ENCODE assay signal across 21 cellular contexts in the genomic region with DNA sequence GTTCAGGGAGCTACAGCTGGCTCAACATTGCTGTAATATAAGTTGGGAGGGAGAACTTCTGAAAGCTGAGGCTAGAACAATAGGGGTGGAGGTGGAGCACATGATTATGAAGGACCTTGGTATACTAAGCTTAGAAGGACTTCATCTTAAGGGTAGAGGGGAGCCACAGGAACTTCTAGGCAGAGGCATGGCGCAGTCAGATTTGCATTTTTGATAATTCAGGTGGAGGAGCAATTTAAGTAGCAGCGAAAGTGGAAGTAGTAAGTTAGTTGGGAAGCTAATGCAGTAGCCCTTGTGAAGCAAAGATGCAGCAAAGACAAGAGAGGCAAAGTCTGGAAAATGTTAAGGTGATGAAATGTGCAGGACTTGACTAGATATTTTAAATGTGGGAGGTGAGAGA.
DNase-seq lines count a peak whose midpoint lies in the region; ATAC-seq, FAIRE-seq and TF ChIP-seq lines count a peak whose summit lies in the region.
"Had no signal": no experiment of that assay in that cellular context is flagged by ENCODE, and none has a peak within 500 bp of the region (broad histone marks: within the 10 kb centered on the region; RNA-seq: fewer than 3 reads in every experiment).

No MANE protein-coding gene starts in this region.

- no peak for TF ChIP-seq POLR2A in GM12878 (IDR thresholded peaks at IDR 0.05; ENCODE audit: low read depth, low read length)

- TF ChIP-seq CTCF in GM10266 (IDR thresholded peaks at IDR 0.05; ENCODE audit: control insufficient read depth, insufficient read depth, low read depth, missing control alignments): no peak
- TF ChIP-seq CTCF in GM12878 (IDR thresholded peaks at IDR 0.05 in 2 of 3, conservative IDR thresholded peaks at IDR 0.05 in 1 of 3; ENCODE audit: control insufficient read depth in 2 of 3, extremely low read depth in 1 of 3, insufficient read depth in 1 of 3, low read depth in 3 of 3, low read length in 3 of 3): no peak

- POLR2A ChIA-PET in GM12878 (lab: Charles Lee): no interaction called here

- WGBS in GM12878 (ENCODE audit: insufficient coverage, insufficient replicate concordance, low lambda C conversion rate, missing lambda C conversion rate): 58% methylated on average over 2 of the region's 2 CpGs

- peak overlapping the region; percentile 41 for H3K4me2 ChIP-seq in GM12878 (ENCODE audit: control insufficient read depth, insufficient read depth)
- H3K4me2 ChIP-seq: BLaER1, PC-9 had no signal

- H3K36me3 ChIP-seq in GM12878 (ENCODE audit: control insufficient read depth in 2 of 2, insufficient read depth in 2 of 2, low read length in 1 of 2) (no peaks in the 10 kb centered on the region), mucosa of rectum (ENCODE audit: control insufficient read depth in 2 of 2, insufficient read depth in 2 of 2, low read length in 2 of 2) (no peaks in the 10 kb centered on the region)
- H3K36me3 ChIP-seq: BLaER1 had no signal

- RAD21 ChIA-PET in GM12878 (lab: Charles Lee; ENCODE audit: unreplicated experiment): interaction anchor here (0.6 kb wide), 1 partner anchor 31 kb away, joined by 3 read pairs; no protein-coding TSS in a partner anchor

- H3K27ac Mint-ChIP-seq in effector memory CD8-positive, alpha-beta T cell: no peak overlapping the region
- H3K27ac Mint-ChIP-seq in natural killer cell treated with Interleukin-12 subunit alpha and Interleukin-12 subunit beta and Interleukin-15 and Interleukin-18, amount 100 ng/mL, for 72 hours: no peak overlapping the region
- H3K27ac Mint-ChIP-seq: CD4-positive, CD25-positive, alpha-beta regulatory T cell; IgD-negative memory B cell had no signal

- peak; percentile 19 for DNase-seq in GM10266 (ENCODE audit: extremely low spot score)
- no peak for DNase-seq in GM19239 (ENCODE audit: insufficient read length, low spot score)
- DNase-seq in GM12878 (ENCODE audit: low read depth, low spot score): no peak
- no peak for DNase-seq in effector memory CD8-positive, alpha-beta T cell
- no peak for DNase-seq in natural killer cell treated with Interleukin-12 subunit alpha and Interleukin-12 subunit beta and Interleukin-15 and Interleukin-18, amount 100 ng/mL, for 72 hours (ENCODE audit: low spot score)
- no peak for DNase-seq in activated CD4-positive, CD25-positive, alpha-beta regulatory T cell (lab: John Stamatoyannopoulos, UW)
- no peak for DNase-seq in UCSD-AML1 (lab: John Stamatoyannopoulos, UW; ENCODE audit: unreplicated experiment)
- DNase-seq: CD4-positive, CD25-positive, alpha-beta regulatory T cell; NCI-H1417; NCI-H1694; NCI-H2029 treated with DMSO at 0.1 percent for 48 hours; NCI-H446 treated with DMSO at 0.1 percent for 48 hours; NCI-H526; NK-92 treated with Interleukin-12 subunit alpha and Interleukin-12 subunit beta, amount 100 ng/mL, for 24 hours; PC-9 had no signal

- H2AFZ ChIP-seq in GM12878 (ENCODE audit: control insufficient read depth, low read depth, low read length): peak overlapping the region; percentile 76; the same call in 1 of the 2 replicates
- H2AFZ ChIP-seq: PC-9 had no signal

- H4K20me1 ChIP-seq in GM12878 (ENCODE audit: control insufficient read depth, insufficient read depth): no peaks in the 10 kb centered on the region; the same call in 1 of the 2 replicates

- no peak for TF ChIP-seq EP300 in GM12878 (IDR thresholded peaks at IDR 0.05; ENCODE audit: borderline replicate concordance in 1 of 2, control insufficient read depth in 1 of 2, low read depth in 2 of 2, low read length in 2 of 2)

- H3K27me3 ChIP-seq in GM12878 (replicated peaks in 1 of 2; ENCODE audit: control insufficient read depth in 2 of 2, insufficient read depth in 2 of 2, low read length in 1 of 2) (no peaks in the 10 kb centered on the region), mucosa of rectum (ENCODE audit: control insufficient read depth in 2 of 2, insufficient read depth in 2 of 2, low read length in 2 of 2) (no peaks in the 10 kb centered on the region)
- H3K27me3 ChIP-seq: SJSA1 had no signal

- H3K4me3 ChIP-seq in GM12878 (peak overlapping the region; percentile 7; the same call in 1 of the 2 replicates), mucosa of rectum (ENCODE audit: low read length in 2 of 2) (no peak overlapping the region)
- H3K4me3 ChIP-seq: BLaER1, PC-9, SJSA1 had no signal

- BruUV-seq in GM12878 (replicated peaks; lab: Mats Ljungman, UMichigan): no TSS peak

- H3K9ac ChIP-seq in GM12878 (ENCODE audit: control insufficient read depth, insufficient read depth, low read length): no peak overlapping the region
- H3K9ac ChIP-seq in mucosa of rectum (ENCODE audit: low read depth in 1 of 2, low read length in 2 of 2): no peak overlapping the region
- H3K9ac ChIP-seq: BLaER1 had no signal

- FAIRE-seq in GM19239 (lab: Jason Lieb, UNC): peak; percentile 26
- FAIRE-seq in GM12878 (lab: Jason Lieb, UNC): no peak

- H3K9me3 ChIP-seq in GM12878 (replicated peaks; ENCODE audit: control insufficient read depth, insufficient read depth, low read length) (no peaks in the 10 kb centered on the region), mucosa of rectum (ENCODE audit: control insufficient read depth in 2 of 2, low read length in 2 of 2) (no peaks in the 10 kb centered on the region)
- H3K9me3 ChIP-seq: BLaER1, SJSA1 had no signal

- CTCF ChIA-PET in GM12878 (lab: Yijun Ruan, JAX): no interaction called here

- H3K4me1 Mint-ChIP-seq in effector memory CD8-positive, alpha-beta T cell (ENCODE audit: low read depth in 2 of 2): peaks cover 5 to 9% of the 10 kb centered on the region in 2 donors
- peaks cover 5 to 7% of the 10 kb centered on the region in 2 donors for H3K4me1 Mint-ChIP-seq in natural killer cell treated with Interleukin-12 subunit alpha and Interleukin-12 subunit beta and Interleukin-15 and Interleukin-18, amount 100 ng/mL, for 72 hours (ENCODE audit: low read depth in 2 of 2)

- H3K27ac ChIP-seq in GM12878 (ENCODE audit: control insufficient read depth, insufficient read depth) (no peak overlapping the region), mucosa of rectum (ENCODE audit: low read depth in 2 of 2, low read length in 2 of 2) (peak overlapping the region; percentile 32 to 51)
- H3K27ac ChIP-seq: BLaER1, PC-9, SJSA1 had no signal

- SMC1A ChIA-PET in GM12878 (lab: Charles Lee; ENCODE audit: uncharacterized antibody, unreplicated experiment): no interaction called here

- no peak for ATAC-seq in GM12878
- ATAC-seq in effector memory CD8-positive, alpha-beta T cell (replicated peaks): no peak
- ATAC-seq in natural killer cell treated with Interleukin-12 subunit alpha and Interleukin-12 subunit beta and Interleukin-15 and Interleukin-18, amount 100 ng/mL, for 72 hours: no peak
- ATAC-seq: HCT116, Right ventricle myocardium inferior had no signal

- H3K79me2 ChIP-seq in GM12878 (ENCODE audit: control insufficient read depth, insufficient read depth, low read length): peaks cover 10% of the 10 kb centered on the region

- H3K27me3 Mint-ChIP-seq in effector memory CD8-positive, alpha-beta T cell: no peaks in the 10 kb centered on the region
- no peaks in the 10 kb centered on the region for H3K27me3 Mint-ChIP-seq in natural killer cell treated with Interleukin-12 subunit alpha and Interleukin-12 subunit beta and Interleukin-15 and Interleukin-18, amount 100 ng/mL, for 72 hours
- H3K27me3 Mint-ChIP-seq: IgD-negative memory B cell had no signal

- in situ Hi-C loops in GM12878 (cut with MboI): no loop called here

- no peaks in the 10 kb centered on the region for H3K9me3 Mint-ChIP-seq in effector memory CD8-positive, alpha-beta T cell
- H3K9me3 Mint-ChIP-seq in natural killer cell treated with Interleukin-12 subunit alpha and Interleukin-12 subunit beta and Interleukin-15 and Interleukin-18, amount 100 ng/mL, for 72 hours: no peaks in the 10 kb centered on the region
- H3K9me3 Mint-ChIP-seq: CD4-positive, CD25-positive, alpha-beta regulatory T cell; IgD-negative memory B cell had no signal

- peaks cover 20% of the 10 kb centered on the region for H3K4me1 ChIP-seq in GM12878 (ENCODE audit: control insufficient read depth, insufficient read depth, low read length)
- H3K4me1 ChIP-seq in mucosa of rectum (ENCODE audit: control insufficient read depth in 2 of 2, insufficient read depth in 2 of 2, low read length in 2 of 2): peaks cover 15 to 16% of the 10 kb centered on the region in 2 donors

- H3K4me3 Mint-ChIP-seq in effector memory CD8-positive, alpha-beta T cell: no peak overlapping the region
- H3K4me3 Mint-ChIP-seq in natural killer cell treated with Interleukin-12 subunit alpha and Interleukin-12 subunit beta and Interleukin-15 and Interleukin-18, amount 100 ng/mL, for 72 hours: no peak overlapping the region
- H3K4me3 Mint-ChIP-seq: CD4-positive, CD25-positive, alpha-beta regulatory T cell; IgD-negative memory B cell had no signal

- H3K36me3 Mint-ChIP-seq in effector memory CD8-positive, alpha-beta T cell (ENCODE audit: insufficient read depth): peaks cover 8% of the 10 kb centered on the region
- H3K36me3 Mint-ChIP-seq in natural killer cell treated with Interleukin-12 subunit alpha and Interleukin-12 subunit beta and Interleukin-15 and Interleukin-18, amount 100 ng/mL, for 72 hours: no peaks in the 10 kb centered on the region
- H3K36me3 Mint-ChIP-seq: CD4-positive, CD25-positive, alpha-beta regulatory T cell; IgD-negative memory B cell had no signal

- intact Hi-C loops in GM12878 (cut with micrococcal nuclease; ENCODE audit: unreplicated experiment): no loop called here

- no peak for TF ChIP-seq RAD21 in GM12878 (IDR thresholded peaks at IDR 0.05; ENCODE audit: insufficient read depth, low read depth, low read length)

TF ChIP-seq in GM12878, 131 proteins besides CTCF, POLR2A, EP300 and RAD21 (continues in another document):
- no peak for TF ChIP-seq BMI1 (IDR thresholded peaks at IDR 0.05; ENCODE audit: borderline replicate concordance)
- no peak for TF ChIP-seq FOXM1 (IDR thresholded peaks at IDR 0.05; ENCODE audit: low read depth, low read length)
- no peak for TF ChIP-seq YBX1 (IDR thresholded peaks at IDR 0.05)
- TF ChIP-seq, protein P1, sequence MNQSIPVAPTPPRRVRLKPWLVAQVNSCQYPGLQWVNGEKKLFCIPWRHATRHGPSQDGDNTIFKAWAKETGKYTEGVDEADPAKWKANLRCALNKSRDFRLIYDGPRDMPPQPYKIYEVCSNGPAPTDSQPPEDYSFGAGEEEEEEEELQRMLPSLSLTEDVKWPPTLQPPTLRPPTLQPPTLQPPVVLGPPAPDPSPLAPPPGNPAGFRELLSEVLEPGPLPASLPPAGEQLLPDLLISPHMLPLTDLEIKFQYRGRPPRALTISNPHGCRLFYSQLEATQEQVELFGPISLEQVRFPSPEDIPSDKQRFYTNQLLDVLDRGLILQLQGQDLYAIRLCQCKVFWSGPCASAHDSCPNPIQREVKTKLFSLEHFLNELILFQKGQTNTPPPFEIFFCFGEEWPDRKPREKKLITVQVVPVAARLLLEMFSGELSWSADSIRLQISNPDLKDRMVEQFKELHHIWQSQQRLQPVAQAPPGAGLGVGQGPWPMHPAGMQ (IDR thresholded peaks at IDR 0.05; ENCODE audit: borderline replicate concordance): no peak
